Comparison of ENCODE assay signal across 21 cellular contexts in genomic region chr10:27366769-27367168, GRCh38.
"Had no signal": no experiment of that assay in that cellular context is flagged by ENCODE, and none has a peak within 500 bp of the region (broad histone marks: within the 10 kb centered on the region; RNA-seq: fewer than 3 reads in every experiment).

No MANE protein-coding gene starts in this region.

- H3K27ac Mint-ChIP-seq: activated CD4-positive, alpha-beta memory T cell treated with anti-CD3 and anti-CD28 coated beads for 36 hours; activated CD8-positive, alpha-beta memory T cell treated with anti-CD3 and anti-CD28 coated beads, Interleukin-2, amount 10 ng/mL, durations not matched to agents 7 days and 5 days; activated naive CD8-positive, alpha-beta T cell; progenitor cell of endocrine pancreas had no signal

- H3K36me3 ChIP-seq: colonic mucosa, right atrium auricular region, tibial artery, uterus had no signal

- H3K27me3 Mint-ChIP-seq: activated CD4-positive, alpha-beta memory T cell treated with anti-CD3 and anti-CD28 coated beads for 36 hours had no signal

- H3K4me2 ChIP-seq: hepatocyte had no signal

- ATAC-seq: activated CD8-positive, alpha-beta memory T cell treated with anti-CD3 and anti-CD28 coated beads, Interleukin-2, amount 10 ng/mL, durations not matched to agents 7 days and 5 days; body of pancreas; esophagus mucosa; left lobe of liver had no signal

- H3K9me3 Mint-ChIP-seq: activated CD4-positive, alpha-beta memory T cell treated with anti-CD3 and anti-CD28 coated beads for 36 hours had no signal

- H3K27ac ChIP-seq: body of pancreas, colonic mucosa, hepatocyte, right atrium auricular region, tibial artery, uterus had no signal

- H3K4me3 Mint-ChIP-seq: activated CD4-positive, alpha-beta memory T cell treated with anti-CD3 and anti-CD28 coated beads for 36 hours; activated CD8-positive, alpha-beta memory T cell treated with anti-CD3 and anti-CD28 coated beads, Interleukin-2, amount 10 ng/mL, durations not matched to agents 7 days and 5 days; activated naive CD8-positive, alpha-beta T cell had no signal

- H3K27me3 ChIP-seq: body of pancreas, colonic mucosa, hepatocyte, right atrium auricular region, uterus had no signal

- H2AFZ ChIP-seq: hepatocyte had no signal

- DNase-seq: activated CD4-positive, alpha-beta memory T cell treated with anti-CD3 and anti-CD28 coated beads for 36 hours; activated CD8-positive, alpha-beta memory T cell treated with anti-CD3 and anti-CD28 coated beads, Interleukin-2, amount 10 ng/mL, durations not matched to agents 7 days and 5 days; activated effector memory CD4-positive, alpha-beta T cell treated with anti-CD3 and anti-CD28 coated beads, Interleukin-2, amount 50 U/mL, for 16 hours; activated T-cell treated with anti-CD3 and anti-CD28 coated beads, Interleukin-2, amount 50 U/mL, for 1 hour; amygdala; body of pancreas; central memory CD4-positive, alpha-beta T cell; colonic mucosa; islet precursor cell; midbrain; stimulated activated CD4-positive, alpha-beta T cell treated with anti-CD3 and anti-CD28 coated beads, Interleukin-15, amount 100 ng/mL, for 24 hours; stimulated activated CD4-positive, alpha-beta T cell treated with anti-CD3 and anti-CD28 coated beads, Interleukin-4, amount 100 ng/mL, for 1 hour; stimulated activated naive CD4-positive, alpha-beta T cell; tibial artery; uterus had no signal

- H3K79me2 ChIP-seq: hepatocyte had no signal

- H3K36me3 Mint-ChIP-seq: activated CD4-positive, alpha-beta memory T cell treated with anti-CD3 and anti-CD28 coated beads for 36 hours; activated CD8-positive, alpha-beta memory T cell treated with anti-CD3 and anti-CD28 coated beads, Interleukin-2, amount 10 ng/mL, durations not matched to agents 7 days and 5 days; activated naive CD8-positive, alpha-beta T cell had no signal

- H3K4me1 ChIP-seq: body of pancreas, colonic mucosa, right atrium auricular region, tibial artery, uterus had no signal

- H3K4me3 ChIP-seq: body of pancreas, colonic mucosa, hepatocyte, right atrium auricular region, tibial artery, uterus had no signal

- H3K9me3 ChIP-seq: body of pancreas, colonic mucosa, right atrium auricular region, tibial artery, uterus had no signal
